Comparison of ENCODE assay signal across 8 cellular contexts in the genomic region with DNA sequence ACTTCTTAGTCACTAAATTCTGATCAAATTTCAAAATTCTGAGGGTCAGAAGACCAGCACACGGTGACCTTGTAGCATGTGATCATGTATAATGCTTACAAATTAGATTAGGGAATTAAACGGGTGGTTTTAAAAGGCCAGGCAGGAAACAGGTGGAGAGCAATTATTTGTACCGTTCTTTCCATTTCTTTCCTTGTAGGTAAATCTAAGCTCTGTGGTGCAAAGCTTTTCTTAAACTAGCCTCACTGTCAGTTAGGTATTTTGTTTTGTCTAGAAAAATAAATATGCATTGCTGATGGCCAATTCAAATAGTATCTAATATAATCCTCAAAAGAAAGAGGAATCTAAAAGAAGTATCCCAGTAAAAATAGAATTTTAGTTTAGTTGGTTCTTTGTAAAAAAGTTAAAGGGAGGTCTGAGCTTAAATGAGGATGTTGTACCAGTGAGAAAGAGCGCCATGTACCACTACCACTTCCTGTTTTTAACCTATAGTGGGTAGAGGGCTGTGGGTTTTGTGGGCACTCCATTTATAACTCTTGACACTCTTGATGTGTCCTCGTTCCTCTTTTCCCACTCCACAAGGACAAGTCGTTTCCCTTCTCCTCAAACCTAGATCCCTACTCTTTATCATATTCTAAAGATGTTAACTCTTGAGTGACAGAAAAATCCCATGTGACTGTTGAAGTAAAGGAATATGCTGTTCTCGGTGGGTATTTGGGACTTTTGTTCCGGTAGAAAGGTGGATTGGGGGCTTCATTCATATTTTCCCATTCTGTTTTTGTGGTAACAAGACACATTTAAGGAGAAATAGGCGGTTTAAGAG. TPM values are rescaled to one million over a fixed set of nuclear protein-coding genes. Genes with fewer than 3 reads are reported as not detected.
A peak's percentile ranks its signal among the peaks of the same experiment; 100 is the strongest.
DNase-seq lines count a peak whose midpoint lies in the region; ATAC-seq and TF ChIP-seq lines count a peak whose summit lies in the region.

No MANE protein-coding gene starts in this region.

- no peak for TF ChIP-seq CTCF in endothelial cell (IDR thresholded peaks at IDR 0.05; ENCODE audit: unreplicated experiment)

- H3K9me3 Mint-ChIP-seq in endothelial cell (ENCODE audit: unreplicated experiment) = no peaks in the 10 kb centered on the region

- ATAC-seq in HG03060 (IDR thresholded peaks at IDR 0.05; ENCODE audit: low read depth, unreplicated experiment) = peak; percentile 69

- peaks cover 24% of the 10 kb centered on the region for H3K36me3 Mint-ChIP-seq in endothelial cell (ENCODE audit: low read depth, unreplicated experiment)

- H3K27me3 Mint-ChIP-seq in endothelial cell (ENCODE audit: unreplicated experiment) = peaks cover 3% of the 10 kb centered on the region

- peak overlapping the region; percentile 70 for H3K27ac Mint-ChIP-seq in endothelial cell (ENCODE audit: unreplicated experiment)

- DNase-seq in stimulated activated CD4-positive, alpha-beta T cell treated with anti-CD3 and anti-CD28 coated beads, Interleukin-15, amount 100 ng/mL, for 24 hours = peak; percentile 64
- DNase-seq in stimulated activated CD4-positive, alpha-beta T cell treated with anti-CD3 and anti-CD28 coated beads, Interleukin-4, amount 100 ng/mL, for 1 hour = no peak
- peak; percentile 98 for DNase-seq in SIG-M5 treated with dmso at 0.1 percent for 504 hours (lab: John Stamatoyannopoulos, UW; ENCODE audit: unreplicated experiment)
- DNase-seq in endothelial cell (ENCODE audit: low spot score) = no peak
- no peak for DNase-seq in foreskin melanocyte
- DNase-seq in NCI-H1417 (lab: John Stamatoyannopoulos, UW) = no peak
- no peak for DNase-seq in HUDEP-2 (lab: John Stamatoyannopoulos, UW; ENCODE audit: unreplicated experiment in 76 of 76)

- no peak overlapping the region for H3K4me3 Mint-ChIP-seq in endothelial cell (ENCODE audit: unreplicated experiment)

- H3K4me1 Mint-ChIP-seq in endothelial cell (ENCODE audit: unreplicated experiment) = peaks cover 65% of the 10 kb centered on the region

RNA-seq across cellular contexts. Expression of gene SLC38A1, which starts 50.9 kb away (rescaled TPM):
- total RNA-seq in endothelial cell (ENCODE audit: unreplicated experiment) = 100 TPM

Comparison
In these comparisons a context has a peak if more than half of its experiments do, and no peak if none do; other contexts are left out.
1. DNase-seq: peak in stimulated activated CD4-positive, alpha-beta T cell treated with anti-CD3 and anti-CD28 coated beads, Interleukin-15, amount 100 ng/mL, for 24 hours (single experiment) and SIG-M5 treated with dmso at 0.1 percent for 504 hours (single experiment); none in stimulated activated CD4-positive, alpha-beta T cell treated with anti-CD3 and anti-CD28 coated beads, Interleukin-4, amount 100 ng/mL, for 1 hour (single experiment), endothelial cell (single experiment), foreskin melanocyte (single experiment), NCI-H1417 (0 of 3) and HUDEP-2 (0 of 76).